In the genomic region with DNA sequence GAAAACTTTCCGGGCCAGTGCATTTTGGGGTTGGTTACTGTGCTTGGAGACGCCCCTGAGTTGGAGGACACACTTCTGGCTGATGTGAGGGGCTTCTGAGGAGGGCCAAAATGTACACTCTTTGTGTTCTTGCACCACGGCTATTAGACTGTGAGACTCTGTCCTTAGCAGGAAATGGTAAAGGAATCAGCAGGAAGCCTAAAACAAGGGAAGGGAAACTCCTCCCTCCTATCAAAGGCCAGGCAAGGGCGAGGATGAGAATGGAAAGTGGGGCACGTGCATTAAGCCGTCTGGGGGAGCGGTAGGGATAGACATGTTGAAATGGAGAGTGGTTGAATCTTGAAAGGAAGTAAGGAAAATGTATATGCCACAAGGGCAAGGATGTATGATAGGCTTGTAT, we compare ENCODE assay signal across 8 cellular contexts. TPM values are rescaled to one million over a fixed set of nuclear protein-coding genes. Genes with fewer than 3 reads are reported as not detected.
DNase-seq lines count a peak whose midpoint lies in the region; ATAC-seq and TF ChIP-seq lines count a peak whose summit lies in the region.

No MANE protein-coding gene starts in this region.

- no peak for TF ChIP-seq EP300 in transverse colon (IDR thresholded peaks at IDR 0.05; ENCODE audit: low read depth)

- no peak for DNase-seq in activated T-cell treated with anti-CD3 and anti-CD28 coated beads, Interleukin-2, amount 50 U/mL, for 4 hours
- DNase-seq in activated T-cell treated with anti-CD3 and anti-CD28 coated beads for 4 hours (no peak), left lobe of liver (ENCODE audit: low spot score) (no peak), transverse colon (no peak), NK-92 (lab: John Stamatoyannopoulos, UW; ENCODE audit: unreplicated experiment) (no peak), lower leg skin (ENCODE audit: low spot score in 2 of 2) (no peak)

- peaks cover 0 to 9% (median 0%) of the 10 kb centered on the region in 4 donors for H3K4me1 ChIP-seq in transverse colon

- no peaks in the 10 kb centered on the region for H3K27me3 ChIP-seq in transverse colon

- TF ChIP-seq CTCF in transverse colon (IDR thresholded peaks at IDR 0.05) = no peak
- TF ChIP-seq CTCF in lower leg skin (IDR thresholded peaks at IDR 0.05) = no peak

- no peak for TF ChIP-seq POLR2A in transverse colon (IDR thresholded peaks at IDR 0.05)
- no peak for TF ChIP-seq POLR2A in lower leg skin (IDR thresholded peaks at IDR 0.05)

- no peaks in the 10 kb centered on the region for H3K36me3 ChIP-seq in transverse colon

- no peaks in the 10 kb centered on the region for H3K27me3 Mint-ChIP-seq in activated T-cell treated with anti-CD3 and anti-CD28 coated beads, Interleukin-2, amount 50 U/mL, for 4 hours (ENCODE audit: low read depth)
- H3K27me3 Mint-ChIP-seq in activated naive CD8-positive, alpha-beta T cell = no peaks in the 10 kb centered on the region

- peaks cover 22% of the 10 kb centered on the region for H3K36me3 Mint-ChIP-seq in activated T-cell treated with anti-CD3 and anti-CD28 coated beads, Interleukin-2, amount 50 U/mL, for 4 hours (ENCODE audit: insufficient read depth)
- peaks cover 13% of the 10 kb centered on the region for H3K36me3 Mint-ChIP-seq in activated naive CD8-positive, alpha-beta T cell

- no peak for ATAC-seq in activated T-cell treated with anti-CD3 and anti-CD28 coated beads, Interleukin-2, amount 50 U/mL, for 4 hours
- ATAC-seq in left lobe of liver (peak; percentile 59), HG03460 (IDR thresholded peaks at IDR 0.05; ENCODE audit: unreplicated experiment) (no peak)

- peaks cover 43% of the 10 kb centered on the region for H3K4me1 Mint-ChIP-seq in activated T-cell treated with anti-CD3 and anti-CD28 coated beads, Interleukin-2, amount 50 U/mL, for 4 hours (ENCODE audit: low read depth)
- peaks cover 41% of the 10 kb centered on the region for H3K4me1 Mint-ChIP-seq in activated naive CD8-positive, alpha-beta T cell (ENCODE audit: low read depth)

- in situ Hi-C loops in transverse colon (cut with MboI; ENCODE audit: low pct_ligation_motif_present in 1 of 4, low pct_unique_long_range_greater_than_20kb in 1 of 4, low sequenced_read_pairs in 3 of 4) = no loop called here

- peak overlapping the region; percentile 72 for H3K4me3 Mint-ChIP-seq in activated T-cell treated with anti-CD3 and anti-CD28 coated beads, Interleukin-2, amount 50 U/mL, for 4 hours
- peak overlapping the region; percentile 86 for H3K4me3 Mint-ChIP-seq in activated naive CD8-positive, alpha-beta T cell

- H3K27ac ChIP-seq in transverse colon = peak overlapping the region; percentile 73 to 86 (median 78)

- H3K9me3 Mint-ChIP-seq in activated T-cell treated with anti-CD3 and anti-CD28 coated beads, Interleukin-2, amount 50 U/mL, for 4 hours = no peaks in the 10 kb centered on the region
- H3K9me3 Mint-ChIP-seq in activated naive CD8-positive, alpha-beta T cell (ENCODE audit: low read depth) = no peaks in the 10 kb centered on the region

- no peaks in the 10 kb centered on the region for H3K9me3 ChIP-seq in transverse colon

- intact Hi-C loops in transverse colon (cut with DNase I; ENCODE audit: low total_unique reads) = no loop called here
- intact Hi-C loops in lower leg skin (cut with DNase I; ENCODE audit: low total_unique reads) = no loop called here

- H3K4me3 ChIP-seq in transverse colon (no peak overlapping the region), lower leg skin (ENCODE audit: low read depth, poor library complexity, severe bottlenecking) (no peak overlapping the region)

- WGBS in transverse colon (ENCODE audit: low coverage in 1 of 2), 2 donors = 34 to 58% methylated on average over 7 of the region's 7 CpGs
- 40 to 47% methylated on average over 7 of the region's 7 CpGs for WGBS in lower leg skin, 2 donors

- H3K27ac Mint-ChIP-seq in activated naive CD8-positive, alpha-beta T cell = peak overlapping the region; percentile 94

RNA-seq across cellular contexts. Expression of gene SRGN, which starts 1.8 kb away (rescaled TPM):
- 100 to 1,000 TPM; 455 to 725 (median 567) TPM for total RNA-seq in activated T-cell treated with anti-CD3 and anti-CD28 coated beads, Interleukin-2, amount 50 U/mL, for 4 hours
- 29.1 TPM for total RNA-seq in left lobe of liver
- total RNA-seq in transverse colon = 10 to 100 TPM in 3 of 4 donors, 1 to 10 TPM in 1; 9.0 to 83.8 (median 20.3) TPM
- 10 to 100 TPM; 20.6 to 39.6 (median 24.1) TPM for total RNA-seq in lower leg skin

RNA-seq across cellular contexts. Expression of gene VPS26A, which starts 37.8 kb away (rescaled TPM):
- total RNA-seq in activated T-cell treated with anti-CD3 and anti-CD28 coated beads, Interleukin-2, amount 50 U/mL, for 4 hours = 10 to 100 TPM; 25.9 to 30.5 (median 29.9) TPM
- total RNA-seq in left lobe of liver (15.1 TPM), transverse colon (10 to 100 TPM in 3 of 4 donors, 1 to 10 TPM in 1; 5.4 to 38.7 (median 23.2) TPM), lower leg skin (10 to 100 TPM; 32.3 to 36.3 (median 34.0) TPM)

Comparison
In these comparisons a context has a peak if more than half of its experiments do, and no peak if none do; other contexts are left out.
1. RNA of gene SRGN, which starts 1.8 kb away (total RNA-seq): 455 to 725 TPM in activated T-cell treated with anti-CD3 and anti-CD28 coated beads, Interleukin-2, amount 50 U/mL, for 4 hours; 29.1 TPM in left lobe of liver (single experiment), 9.0 to 83.8 TPM in transverse colon and 20.6 to 39.6 TPM in lower leg skin; every median in the first group is over 4 times any median in the second.